Comparison of ENCODE assay signal across 9 cellular contexts in genomic region chr1:19315378-19316206, GRCh38. TPM values are rescaled to one million over a fixed set of nuclear protein-coding genes. Genes with fewer than 3 reads are reported as not detected.
DNase-seq lines count a peak whose midpoint lies in the region; ATAC-seq, FAIRE-seq and TF ChIP-seq lines count a peak whose summit lies in the region.
"Had no signal": no experiment of that assay in that cellular context is flagged by ENCODE, and none has a peak within 500 bp of the region (broad histone marks: within the 10 kb centered on the region; RNA-seq: fewer than 3 reads in every experiment).

No MANE protein-coding gene starts in this region.

- H3K27me3 Mint-ChIP-seq in IgD-negative memory B cell, result no peaks in the 10 kb centered on the region

- no peaks in the 10 kb centered on the region for H3K9me2 ChIP-seq in PC-9 (ENCODE audit: insufficient read depth)

- H3K4me1 ChIP-seq in GM12878 (ENCODE audit: control insufficient read depth, insufficient read depth, low read length) (peaks cover 46% of the 10 kb centered on the region), PC-9 (replicated peaks; ENCODE audit: insufficient read depth) (peaks cover 11% of the 10 kb centered on the region)

- no peaks in the 10 kb centered on the region for H3K9me3 ChIP-seq in GM12878 (replicated peaks; ENCODE audit: control insufficient read depth, insufficient read depth, low read length)
- H3K9me3 ChIP-seq in PC-9 (ENCODE audit: insufficient read depth, low read depth), result no peaks in the 10 kb centered on the region

- no peak for TF ChIP-seq POLR2A in GM12878 (IDR thresholded peaks at IDR 0.05; ENCODE audit: low read depth, low read length)

- peaks cover 4% of the 10 kb centered on the region for H3K36me3 Mint-ChIP-seq in IgD-negative memory B cell

- no peaks in the 10 kb centered on the region for H3K9me3 Mint-ChIP-seq in IgD-negative memory B cell

- H3K27ac ChIP-seq in GM12878 (ENCODE audit: control insufficient read depth, insufficient read depth) (peak overlapping the region; percentile 80), PC-9 (no peak overlapping the region)

- CTCF ChIA-PET in GM12878 (lab: Yijun Ruan, JAX), result interaction anchor here (1.1 to 1.2 kb wide), 2 partner anchors 77 to 335 kb away, joined by 3 to 5 read pairs; no protein-coding TSS in a partner anchor
- CTCF ChIA-PET in PC-9 (lab: Charles Lee), result interaction anchor here (0.6 kb wide), 1 partner anchor 1115 kb away, joined by 3 read pairs; no protein-coding TSS in a partner anchor

- ATAC-seq in GM12878, result peak; percentile 56

- RAD21 ChIA-PET in GM12878 (lab: Charles Lee; ENCODE audit: unreplicated experiment), result no interaction called here

- no peak for TF ChIP-seq RAD21 in GM12878 (IDR thresholded peaks at IDR 0.05; ENCODE audit: insufficient read depth, low read depth, low read length)

- H3K79me2 ChIP-seq in GM12878 (ENCODE audit: control insufficient read depth, insufficient read depth, low read length) (peaks cover 22% of the 10 kb centered on the region), PC-9 (ENCODE audit: low read depth) (peaks cover 8% of the 10 kb centered on the region; the same call in 1 of the 2 replicates)

- peak; percentile 16 to 55; a peak in 1 of 4 replicates for TF ChIP-seq EP300 in GM12878 (IDR thresholded peaks at IDR 0.05; ENCODE audit: borderline replicate concordance in 1 of 2, control insufficient read depth in 1 of 2, low read depth in 2 of 2, low read length in 2 of 2)

- 20% methylated on average over 16 of the region's 17 CpGs for WGBS in GM12878 (ENCODE audit: insufficient coverage, insufficient replicate concordance, low lambda C conversion rate, missing lambda C conversion rate)

- H3K4me2 ChIP-seq in GM12878 (ENCODE audit: control insufficient read depth, insufficient read depth) (peak overlapping the region; percentile 89), PC-9 (no peak overlapping the region)

- H3F3A ChIP-seq in PC-9 (ENCODE audit: insufficient read depth, low read depth), result no peaks in the 10 kb centered on the region

- SMC1A ChIA-PET in GM12878 (lab: Charles Lee; ENCODE audit: uncharacterized antibody, unreplicated experiment), result interaction anchor here (1.6 kb wide), 1 partner anchor 190 kb away, joined by 3 read pairs; no protein-coding TSS in a partner anchor

- H3K9ac ChIP-seq in GM12878 (ENCODE audit: control insufficient read depth, insufficient read depth, low read length), result no peak overlapping the region; the same call in 1 of the 2 replicates

- H3K36me3 ChIP-seq in GM12878 (ENCODE audit: control insufficient read depth in 2 of 2, insufficient read depth in 2 of 2, low read length in 1 of 2) (no peaks in the 10 kb centered on the region), PC-9 (ENCODE audit: low read depth) (no peaks in the 10 kb centered on the region)

- in situ Hi-C loops in GM12878 (cut with MboI), result no loop called here

- POLR2A ChIA-PET in GM12878 (lab: Charles Lee), result interaction anchor here (0.5 to 0.8 kb wide), 2 partner anchors 30 to 66 kb away, joined by 4 to 9 read pairs; no protein-coding TSS in a partner anchor
- POLR2A ChIA-PET in PC-9 (lab: Charles Lee; ENCODE audit: unreplicated experiment), result no interaction called here

- H4K20me1 ChIP-seq in GM12878 (ENCODE audit: control insufficient read depth, insufficient read depth) (no peaks in the 10 kb centered on the region; the same call in 1 of the 2 replicates), PC-9 (ENCODE audit: insufficient read depth) (peaks cover 5% of the 10 kb centered on the region; the same call in 1 of the 2 replicates)

- H2AFZ ChIP-seq in GM12878 (ENCODE audit: control insufficient read depth, low read depth, low read length) (peak overlapping the region; percentile 32), PC-9 (no peak overlapping the region)

- BruUV-seq in GM12878 (replicated peaks; lab: Mats Ljungman, UMichigan) (no TSS peak), PC-9 (replicated peaks; lab: Mats Ljungman, UMichigan) (no TSS peak)

- peak; percentile 29 for DNase-seq in NCI-H1694 treated with DMSO at 0.1 percent for 48 hours (lab: John Stamatoyannopoulos, UW)
- no peak for DNase-seq in NCI-H1694 (lab: John Stamatoyannopoulos, UW)
- DNase-seq in GM12878 (ENCODE audit: low read depth, low spot score), result peak; percentile 56
- DNase-seq in renal cortical epithelial cell (ENCODE audit: low read depth), result peak; percentile 35
- no peak for DNase-seq in PC-9
- no peak for DNase-seq in HT-29 (ENCODE audit: low spot score)
- no peak for DNase-seq in NCI-H526 (lab: John Stamatoyannopoulos, UW)
- DNase-seq: 8988T had no signal

- intact Hi-C loops in GM12878 (cut with micrococcal nuclease; ENCODE audit: unreplicated experiment) (loop anchor here (10.0 kb wide), 2 partner anchors 169 to 339 kb away; partner anchors contain the start of gene CAPZB), PC-9 (cut with micrococcal nuclease; ENCODE audit: unreplicated experiment) (no loop called here)

- H3K27me3 ChIP-seq in GM12878 (replicated peaks in 1 of 2; ENCODE audit: control insufficient read depth in 2 of 2, insufficient read depth in 2 of 2, low read length in 1 of 2), result no peaks in the 10 kb centered on the region
- H3K27me3 ChIP-seq in PC-9 (ENCODE audit: insufficient read depth, low read depth), result no peaks in the 10 kb centered on the region

- H3K4me3 ChIP-seq in GM12878 (peak overlapping the region; percentile 32; the same call in 1 of the 2 replicates), PC-9 (no peak overlapping the region)

- TF ChIP-seq CTCF in GM12878 (IDR thresholded peaks at IDR 0.05 in 2 of 3, conservative IDR thresholded peaks at IDR 0.05 in 1 of 3; ENCODE audit: control insufficient read depth in 2 of 3, extremely low read depth in 1 of 3, insufficient read depth in 1 of 3, low read depth in 3 of 3, low read length in 3 of 3) (no peak), PC-9 (conservative IDR thresholded peaks at IDR 0.05) (no peak)

- H3K27ac Mint-ChIP-seq in IgD-negative memory B cell, result peak overlapping the region; percentile 94 to 98 (median 96)

- peak overlapping the region; percentile 63 to 93 (median 80) for H3K4me3 Mint-ChIP-seq in IgD-negative memory B cell

- peak; percentile 96 for FAIRE-seq in GM12878 (lab: Jason Lieb, UNC)

- peaks cover 35 to 52% (median 43%) of the 10 kb centered on the region in 3 donors for H3K4me1 Mint-ChIP-seq in IgD-negative memory B cell

RNA-seq across cellular contexts. Expression of gene SLC66A1, which starts 3.5 kb away (rescaled TPM):
- polyA plus RNA-seq in IgD-negative memory B cell (12.7 TPM), GM12878 (2011; rRNA removed) (4.0 and 8.2 TPM in 2 replicates), GM12878 (2014; fragmentation: Illumina TruSeq; extraction: Trizol) (3.4 and 7.3 TPM in 2 replicates), GM12878 (2014; fragmentation: Nextera tagmentation; extraction: Ambion mirVana) (1 to 10 TPM in 1 of 2 experiments, under 1 TPM in 1; 0.58 to 1.8 TPM), GM12878 (2014; rRNA removed) (21.4 and 22.0 TPM in 2 replicates), GM12878 (2016; fragmentation: Nextera tagmentation; extraction: Ambion mirVana) (10 to 100 TPM; 12.1 to 12.8 TPM)
- total RNA-seq in GM12878 (2013; cell fraction: nucleolus; rRNA removed), result 17.7 and 21.0 TPM in 2 replicates
- total RNA-seq in GM12878 (2014; rRNA removed) (15.3 and 19.7 TPM in 2 replicates), GM12878 (2014; rRNA removed; fragmentation: Illumina TruSeq; extraction: Trizol) (7.8 and 8.2 TPM in 2 replicates), GM12878 (2021) (15.3 and 15.5 TPM in 2 replicates), renal cortical epithelial cell (21.9 and 22.4 TPM in 2 replicates), PC-9 (2021) (13.8 and 15.1 TPM in 2 replicates)
- 2.2 TPM for polyA plus RNA-seq in GM12878 (2011; ENCODE audit: low read depth)
- 13.8 and 19.2 TPM in 2 replicates for polyA plus RNA-seq in GM12878 (2011; cell fraction: cytosol; rRNA removed)
- 12.3 and 14.7 TPM in 2 replicates for polyA plus RNA-seq in GM12878 (2011; cell fraction: nucleus; rRNA removed)
- polyA plus RNA-seq in GM12878 (2012), result 7.1 and 8.7 TPM in 2 replicates
- 6.9 and 11.3 TPM in 2 replicates for polyA minus RNA-seq in GM12878 (2011; rRNA and poly(A)+ RNA removed)
- polyA minus RNA-seq in GM12878 (2011; cell fraction: cytosol; rRNA and poly(A)+ RNA removed), result 2.8 and 3.6 TPM in 2 replicates
- polyA minus RNA-seq in GM12878 (2011; cell fraction: nucleus; rRNA and poly(A)+ RNA removed), result 6.5 and 12.4 TPM in 2 replicates
- total RNA-seq in HT-29 (2014; rRNA removed; shearing (Covaris generic)), result 27.2 and 27.9 TPM in 2 replicates

RNA-seq across cellular contexts. Expression of gene AKR7A2, which starts 3.6 kb away (rescaled TPM):
- polyA plus RNA-seq in IgD-negative memory B cell (87.9 TPM), GM12878 (2011; rRNA removed) (25.2 and 37.3 TPM in 2 replicates), GM12878 (2014; fragmentation: Illumina TruSeq; extraction: Trizol) (12.1 and 27.8 TPM in 2 replicates), GM12878 (2014; fragmentation: Nextera tagmentation; extraction: Ambion mirVana) (1 to 10 TPM; 1.3 to 9.8 TPM), GM12878 (2014; rRNA removed) (68.7 and 70.2 TPM in 2 replicates), GM12878 (2016; fragmentation: Nextera tagmentation; extraction: Ambion mirVana) (100 to 1,000 TPM; 104 to 114 TPM)
- total RNA-seq in GM12878 (2013; cell fraction: nucleolus; rRNA removed), result 18.7 and 23.4 TPM in 2 replicates
- total RNA-seq in GM12878 (2014; rRNA removed) (56.2 and 62.2 TPM in 2 replicates), GM12878 (2014; rRNA removed; fragmentation: Illumina TruSeq; extraction: Trizol) (34.8 and 38.1 TPM in 2 replicates), GM12878 (2021) (58.0 and 61.2 TPM in 2 replicates), renal cortical epithelial cell (64.3 and 73.8 TPM in 2 replicates), PC-9 (2021) (79.6 and 114 TPM in 2 replicates)
- polyA plus RNA-seq in GM12878 (2011; ENCODE audit: low read depth), result 16.0 TPM
- polyA plus RNA-seq in GM12878 (2011; cell fraction: cytosol; rRNA removed), result 55.9 and 62.9 TPM in 2 replicates
- polyA plus RNA-seq in GM12878 (2011; cell fraction: nucleus; rRNA removed), result 31.0 and 31.3 TPM in 2 replicates
- 27.4 and 42.6 TPM in 2 replicates for polyA plus RNA-seq in GM12878 (2012)
- 14.8 and 28.4 TPM in 2 replicates for polyA minus RNA-seq in GM12878 (2011; rRNA and poly(A)+ RNA removed)
- polyA minus RNA-seq in GM12878 (2011; cell fraction: cytosol; rRNA and poly(A)+ RNA removed), result 12.7 and 13.4 TPM in 2 replicates
- 7.3 and 11.5 TPM in 2 replicates for polyA minus RNA-seq in GM12878 (2011; cell fraction: nucleus; rRNA and poly(A)+ RNA removed)
- total RNA-seq in HT-29 (2014; rRNA removed; shearing (Covaris generic)), result 202 and 211 TPM in 2 replicates

RNA-seq across cellular contexts. Expression of gene AKR7A3, which starts 27.0 kb away (rescaled TPM):
- polyA plus RNA-seq in IgD-negative memory B cell (0.20 TPM), GM12878 (2011; rRNA removed) (0.07 and 0.10 TPM in 2 replicates), GM12878 (2014; fragmentation: Illumina TruSeq; extraction: Trizol) (0.12 TPM in 1 of 2 replicates, not detected in the other), GM12878 (2014; fragmentation: Nextera tagmentation; extraction: Ambion mirVana) (not detected), GM12878 (2014; rRNA removed) (0.85 and 1.1 TPM in 2 replicates), GM12878 (2016; fragmentation: Nextera tagmentation; extraction: Ambion mirVana) (under 1 TPM; 0.23 to 0.28 TPM)
- 2.2 TPM in 2 replicates for total RNA-seq in GM12878 (2013; cell fraction: nucleolus; rRNA removed)
- total RNA-seq in GM12878 (2014; rRNA removed) (0.22 and 0.73 TPM in 2 replicates), GM12878 (2014; rRNA removed; fragmentation: Illumina TruSeq; extraction: Trizol) (0.22 and 0.23 TPM in 2 replicates), GM12878 (2021) (0.88 and 1.1 TPM in 2 replicates), renal cortical epithelial cell (0.55 and 1.6 TPM in 2 replicates), PC-9 (2021) (1.9 and 2.5 TPM in 2 replicates)
- polyA plus RNA-seq in GM12878 (2011; ENCODE audit: low read depth), result 0.20 TPM
- 0.09 and 0.13 TPM in 2 replicates for polyA plus RNA-seq in GM12878 (2011; cell fraction: cytosol; rRNA removed)
- polyA plus RNA-seq in GM12878 (2011; cell fraction: nucleus; rRNA removed), result 0.76 and 1.3 TPM in 2 replicates
- polyA plus RNA-seq in GM12878 (2012), result 0.28 and 0.64 TPM in 2 replicates
- polyA minus RNA-seq in GM12878 (2011; rRNA and poly(A)+ RNA removed), result 0.21 TPM in 1 of 2 replicates, not detected in the other
- polyA minus RNA-seq in GM12878 (2011; cell fraction: cytosol; rRNA and poly(A)+ RNA removed), result not detected in 2 replicates
- 0.24 and 0.38 TPM in 2 replicates for polyA minus RNA-seq in GM12878 (2011; cell fraction: nucleus; rRNA and poly(A)+ RNA removed)
- total RNA-seq in HT-29 (2014; rRNA removed; shearing (Covaris generic)), result 136 and 142 TPM in 2 replicates

Comparison
In these comparisons a context has a peak if more than half of its experiments do, and no peak if none do; other contexts are left out.
1. DNase-seq: peak in NCI-H1694 treated with DMSO at 0.1 percent for 48 hours (single experiment), GM12878 (single experiment) and renal cortical epithelial cell (single experiment); none in NCI-H1694 (single experiment), PC-9 (0 of 2), HT-29 (single experiment) and NCI-H526 (0 of 2).
2. RNA of gene AKR7A3, which starts 27.0 kb away (total RNA-seq): 136 to 142 TPM in HT-29; 1.9 to 2.5 TPM in PC-9, 0.22 to 2.2 TPM in GM12878 and 0.55 to 1.6 TPM in renal cortical epithelial cell; every median in the first group is over 10 times any median in the second.